ENCODE assay signal across 8 cellular contexts in the genomic region with DNA sequence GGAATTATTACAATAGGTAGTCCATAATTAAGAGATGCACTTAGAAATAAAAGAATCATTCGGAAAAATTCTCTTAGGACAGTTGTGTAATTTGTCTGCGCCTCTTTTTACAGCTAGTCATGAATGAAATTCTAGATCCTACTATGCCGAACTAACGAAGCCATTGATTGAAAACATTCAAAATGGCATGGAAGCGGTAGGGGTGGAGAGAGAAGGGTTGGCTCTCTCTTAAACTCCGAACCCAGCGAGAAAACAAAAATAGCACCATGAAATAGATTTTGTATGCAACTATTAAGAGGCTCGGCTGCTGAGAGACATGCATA. TPM values are rescaled to one million over a fixed set of nuclear protein-coding genes. Genes with fewer than 3 reads are reported as not detected.
DNase-seq lines count a peak whose midpoint lies in the region; ATAC-seq and TF ChIP-seq lines count a peak whose summit lies in the region.

No MANE protein-coding gene starts in this region.

- peak overlapping the region; percentile 86 for H3K9ac ChIP-seq in HUES64 (ENCODE audit: low read depth, low read length)

- H3K4me3 ChIP-seq in BJ (ENCODE audit: low read depth, low read length) (peak overlapping the region; percentile 97), HUES64 (ENCODE audit: low read length) (peak overlapping the region; percentile 84), body of pancreas (peak overlapping the region; percentile 60 to 97), aorta (ENCODE audit: low read length in 2 of 2) (peak overlapping the region; percentile 51 to 63)

- no peak overlapping the region for H3K27ac ChIP-seq in HUES64 (ENCODE audit: low read depth, low read length)
- H3K27ac ChIP-seq in body of pancreas: peak overlapping the region in 3 of 4 donors; percentile 78 to 88 (median 87)
- H3K27ac ChIP-seq in aorta (ENCODE audit: low read depth in 1 of 2, low read length in 2 of 2): no peak overlapping the region

- CTCF ChIA-PET in BJ (lab: Yijun Ruan, JAX): interaction anchor here (0.7 kb wide), 2 partner anchors 10 to 11 kb away, joined by 3 read pairs; no protein-coding TSS in a partner anchor

- ATAC-seq in body of pancreas: no peak
- ATAC-seq in aorta (ENCODE audit: low FRiP score): no peak

- H3K36me3 ChIP-seq in BJ (ENCODE audit: control insufficient read depth, insufficient read depth, low read length) (no peaks in the 10 kb centered on the region), HUES64 (ENCODE audit: insufficient read depth, low read length) (no peaks in the 10 kb centered on the region), body of pancreas (replicated peaks in 1 of 2; ENCODE audit: insufficient read depth in 1 of 2, low read depth in 2 of 2) (no peaks in the 10 kb centered on the region), aorta (ENCODE audit: control insufficient read depth in 1 of 2, insufficient read depth in 2 of 2, low read length in 1 of 2) (no peaks in the 10 kb centered on the region)

- TF ChIP-seq CTCF in BJ (IDR thresholded peaks at IDR 0.05; ENCODE audit: insufficient read depth, low read depth, low read length) (no peak), body of pancreas (IDR thresholded peaks at IDR 0.05) (no peak)

- DNase-seq in BJ (ENCODE audit: low read depth) (no peak), body of pancreas (no peak), lung microvascular endothelial cell (ENCODE audit: low read depth in 2 of 2) (peak; percentile 26 to 43), aorta (no peak), ureter (ENCODE audit: low spot score) (no peak), NOMO-1 treated with dmso at 0.1 percent for 144 hours (lab: John Stamatoyannopoulos, UW; ENCODE audit: unreplicated experiment) (no peak)
- no peak for DNase-seq in activated CD4-positive, CD25-positive, alpha-beta regulatory T cell (lab: John Stamatoyannopoulos, UW)

- H3K9me3 ChIP-seq in HUES64 (ENCODE audit: insufficient read depth, low read depth, low read length) (no peaks in the 10 kb centered on the region), body of pancreas (no peaks in the 10 kb centered on the region), aorta (ENCODE audit: control insufficient read depth, low read length) (no peaks in the 10 kb centered on the region)

- no peak for TF ChIP-seq POLR2A in body of pancreas (IDR thresholded peaks at IDR 0.05)

- 3% methylated on average over 8 of the region's 8 CpGs for WGBS in HUES64
- WGBS in body of pancreas, 2 donors: 4 to 5% methylated on average over 8 of the region's 8 CpGs
- 1 to 5% methylated on average over 8 of the region's 8 CpGs for WGBS in aorta, 2 donors

- POLR2A ChIA-PET in BJ (lab: Charles Lee): no interaction called here

- intact Hi-C loops in body of pancreas (cut with DNase I): no loop called here
- intact Hi-C loops in aorta (cut with DNase I): no loop called here

- H3K27me3 ChIP-seq in BJ (ENCODE audit: control insufficient read depth, insufficient read depth, low read length) (no peaks in the 10 kb centered on the region), HUES64 (ENCODE audit: insufficient read depth, low read length) (peaks cover 3% of the 10 kb centered on the region; the same call in 1 of the 2 replicates), body of pancreas (no peaks in the 10 kb centered on the region), aorta (ENCODE audit: control insufficient read depth in 1 of 2, insufficient read depth in 2 of 2, low read length in 1 of 2) (no peaks in the 10 kb centered on the region)

- H3K4me1 ChIP-seq in HUES64 (ENCODE audit: insufficient read depth, low read length) (peaks cover 23% of the 10 kb centered on the region), body of pancreas (peaks cover 5% of the 10 kb centered on the region), aorta (ENCODE audit: control insufficient read depth in 1 of 2, insufficient read depth in 2 of 2, low read length in 2 of 2) (no peaks in the 10 kb centered on the region)

RNA-seq across cellular contexts. Expression of a gene that starts 1.1 kb away (rescaled TPM):
- polyA plus RNA-seq in BJ (2011; rRNA removed): 2.5 and 4.1 TPM in 2 replicates
- polyA minus RNA-seq in BJ (2011; rRNA and poly(A)+ RNA removed): 2.7 and 3.4 TPM in 2 replicates
- 15.4 TPM for polyA plus RNA-seq in HUES64 (2013, experiment 1 of 2)
- 19.7 TPM for polyA plus RNA-seq in HUES64 (2013, experiment 2 of 2)
- total RNA-seq in body of pancreas: 10 to 100 TPM; 15.2 to 24.9 TPM
- 2.8 and 4.1 TPM in 2 replicates for total RNA-seq in lung microvascular endothelial cell
- total RNA-seq in aorta: 10 to 100 TPM in 1 of 2 donors, 1 to 10 TPM in 1; 9.6 to 10.9 TPM
- 1 to 10 TPM; 1.4 to 2.4 TPM for polyA plus RNA-seq in aorta
- 40.3 TPM for total RNA-seq in ureter

Comparison
In these comparisons a context has a peak if more than half of its experiments do, and no peak if none do; other contexts are left out.
1. DNase-seq: peak in lung microvascular endothelial cell (2 of 2); none in BJ (single experiment), body of pancreas (0 of 4), aorta (0 of 2), ureter (single experiment), NOMO-1 treated with dmso at 0.1 percent for 144 hours (single experiment) and activated CD4-positive, CD25-positive, alpha-beta regulatory T cell (0 of 4).
2. H3K27ac ChIP-seq: peak in body of pancreas (3 of 4); none in HUES64 (single experiment) and aorta (0 of 2).
3. Peak in every context shown above with its lines, with median percentiles within 50 percentile points of each other: H3K4me3 ChIP-seq.